Comparison of ENCODE assay signal across 8 cellular contexts in genomic region chr3:48634661-48635221, GRCh38. TPM values are rescaled to one million over a fixed set of nuclear protein-coding genes. Genes with fewer than 3 reads are reported as not detected.
A peak's percentile ranks its signal among the peaks of the same experiment; 100 is the strongest.
DNase-seq lines count a peak whose midpoint lies in the region; ATAC-seq, FAIRE-seq and TF ChIP-seq lines count a peak whose summit lies in the region.

No MANE protein-coding gene starts in this region.

- H3K36me3 ChIP-seq in iPS-20b (ENCODE audit: insufficient read depth, low read depth, low read length) (peaks cover 49% of the 10 kb centered on the region), small intestine (ENCODE audit: control insufficient read depth in 2 of 2, insufficient read depth in 2 of 2, low read length in 2 of 2) (no peaks in the 10 kb centered on the region)

- ATAC-seq in GM19025 (IDR thresholded peaks at IDR 0.05; ENCODE audit: low read depth, unreplicated experiment) = peak; percentile 5
- ATAC-seq in GM18861 (IDR thresholded peaks at IDR 0.05; ENCODE audit: unreplicated experiment) = no peak

- H3K9me3 ChIP-seq in iPS-20b (ENCODE audit: insufficient read depth, low read depth, low read length) = no peaks in the 10 kb centered on the region
- H3K9me3 ChIP-seq in small intestine (ENCODE audit: control insufficient read depth, low read depth) = no peaks in the 10 kb centered on the region

- peaks cover 14% of the 10 kb centered on the region for H3K4me1 Mint-ChIP-seq in T-helper 2 cell treated with Interferon-gamma antibody and Interleukin-4, amounts not matched to agents 5 μg/mL and 100 μg/mL, for 36 hours (ENCODE audit: low read depth)
- H3K4me1 Mint-ChIP-seq in brain = peaks cover 44% of the 10 kb centered on the region

- H3K4me3 Mint-ChIP-seq in T-helper 2 cell treated with Interferon-gamma antibody and Interleukin-4, amounts not matched to agents 5 μg/mL and 100 μg/mL, for 36 hours = peak overlapping the region; percentile 92
- peak overlapping the region; percentile 85 to 90 (median 88) for H3K4me3 Mint-ChIP-seq in brain

- no peaks in the 10 kb centered on the region for H3K9me3 Mint-ChIP-seq in T-helper 2 cell treated with Interferon-gamma antibody and Interleukin-4, amounts not matched to agents 5 μg/mL and 100 μg/mL, for 36 hours
- no peaks in the 10 kb centered on the region for H3K9me3 Mint-ChIP-seq in brain

- H3K4me3 ChIP-seq in iPS-20b (ENCODE audit: low read length) = peak overlapping the region; percentile 81
- peak overlapping the region; percentile 73 to 80 for H3K4me3 ChIP-seq in small intestine (ENCODE audit: low read depth in 1 of 2, low read length in 2 of 2)

- no peaks in the 10 kb centered on the region for H3K27me3 Mint-ChIP-seq in T-helper 2 cell treated with Interferon-gamma antibody and Interleukin-4, amounts not matched to agents 5 μg/mL and 100 μg/mL, for 36 hours (ENCODE audit: low read depth)
- H3K27me3 Mint-ChIP-seq in brain = no peaks in the 10 kb centered on the region

- WGBS in small intestine, 3 donors = 3 to 4% (median 3%) methylated on average over 23 to 30 of the region's 30 CpGs

- peak overlapping the region; percentile 80 for H3K9ac ChIP-seq in iPS-20b (ENCODE audit: low read depth, low read length)

- peaks cover 15% of the 10 kb centered on the region for H3K36me3 Mint-ChIP-seq in T-helper 2 cell treated with Interferon-gamma antibody and Interleukin-4, amounts not matched to agents 5 μg/mL and 100 μg/mL, for 36 hours (ENCODE audit: low read depth)
- H3K36me3 Mint-ChIP-seq in brain = peaks cover 13% of the 10 kb centered on the region

- DNase-seq in AG08395 (ENCODE audit: low spot score) (peak; percentile 78), HT-29 (ENCODE audit: low spot score) (peak; percentile 35), small intestine (peak; percentile 61)
- peak; percentile 47 for DNase-seq in T-helper 2 cell treated with Interferon-gamma antibody and Interleukin-4, amounts not matched to agents 5 μg/mL and 100 μg/mL, for 36 hours (ENCODE audit: low spot score)

- no peak for FAIRE-seq in small intestine (lab: Jason Lieb, UNC)

- H3K4me1 ChIP-seq in iPS-20b (ENCODE audit: insufficient read depth, low read length) = peaks cover 15% of the 10 kb centered on the region; the same call in 1 of the 2 replicates
- H3K4me1 ChIP-seq in small intestine (ENCODE audit: control insufficient read depth in 2 of 2, insufficient read depth in 1 of 2, low read depth in 1 of 2, low read length in 1 of 2) = peaks cover 0 to 3% of the 10 kb centered on the region in 2 donors

- H3K27me3 ChIP-seq in iPS-20b (ENCODE audit: insufficient read depth, low read length) (no peaks in the 10 kb centered on the region), small intestine (ENCODE audit: control insufficient read depth in 2 of 2, insufficient read depth in 2 of 2, low read length in 2 of 2) (no peaks in the 10 kb centered on the region)

- no peak overlapping the region for H3K27ac Mint-ChIP-seq in T-helper 2 cell treated with Interferon-gamma antibody and Interleukin-4, amounts not matched to agents 5 μg/mL and 100 μg/mL, for 36 hours
- H3K27ac Mint-ChIP-seq in brain = peak overlapping the region in 3 of 5 experiments; percentile 11 to 55 (median 38)

- H3K27ac ChIP-seq in iPS-20b (ENCODE audit: low read length) (no peak overlapping the region), small intestine (ENCODE audit: low read depth in 1 of 2, low read length in 1 of 2) (peak overlapping the region in 1 of 2 donors; percentile 65)

- no peak for TF ChIP-seq CTCF in brain (conservative IDR thresholded peaks at IDR 0.05)

RNA-seq across cellular contexts. Expression of gene SLC26A6, which starts 0.5 kb away (rescaled TPM):
- total RNA-seq in HT-29 (2014; rRNA removed; shearing (Covaris generic)) = 28.3 and 32.1 TPM in 2 replicates
- polyA plus RNA-seq in brain (ENCODE audit: insufficient read depth, low read depth, low replicate concordance) = 3.8 TPM
- 10 to 100 TPM; 14.3 to 38.9 (median 22.0) TPM for polyA plus RNA-seq in small intestine

RNA-seq across cellular contexts. Expression of gene TMEM89, which starts 13.2 kb away (rescaled TPM):
- not detected in 2 replicates for total RNA-seq in HT-29 (2014; rRNA removed; shearing (Covaris generic))
- polyA plus RNA-seq in brain (ENCODE audit: insufficient read depth, low read depth, low replicate concordance) (not detected), small intestine (under 1 TPM in 1 of 3 donors, not detected in 2; 0.21 TPM)

RNA-seq across cellular contexts. Expression of gene UQCRC1, which starts 25.3 kb away (rescaled TPM):
- total RNA-seq in HT-29 (2014; rRNA removed; shearing (Covaris generic)) = 210 and 212 TPM in 2 replicates
- polyA plus RNA-seq in brain (ENCODE audit: insufficient read depth, low read depth, low replicate concordance) (205 TPM), small intestine (100 to 1,000 TPM; 374 to 692 (median 531) TPM)

RNA-seq across cellular contexts. Expression of gene CELSR3, which starts 27.9 kb away (rescaled TPM):
- 9.9 and 12.5 TPM in 2 replicates for total RNA-seq in HT-29 (2014; rRNA removed; shearing (Covaris generic))
- polyA plus RNA-seq in brain (ENCODE audit: insufficient read depth, low read depth, low replicate concordance) (23.1 TPM), small intestine (1 to 10 TPM in 1 of 3 donors, under 1 TPM in 2; 0.27 to 1.7 (median 0.45) TPM)

RNA-seq across cellular contexts. Expression of gene COL7A1, which starts 39.6 kb away (rescaled TPM):
- 0.10 and 0.31 TPM in 2 replicates for total RNA-seq in HT-29 (2014; rRNA removed; shearing (Covaris generic))
- polyA plus RNA-seq in brain (ENCODE audit: insufficient read depth, low read depth, low replicate concordance) (1.5 TPM), small intestine (10 to 100 TPM in 2 of 3 donors, 1 to 10 TPM in 1; 8.0 to 26.7 (median 11.9) TPM)
